ENCODE assay signal across 16 cellular contexts in genomic region chr15:71400347-71400746, GRCh38.
DNase-seq lines count a peak whose midpoint lies in the region; ATAC-seq and TF ChIP-seq lines count a peak whose summit lies in the region.
"Had no signal": no experiment of that assay in that cellular context is flagged by ENCODE, and none has a peak within 500 bp of the region (broad histone marks: within the 10 kb centered on the region; RNA-seq: fewer than 3 reads in every experiment).

No MANE protein-coding gene starts in this region.

- H3K9me3 ChIP-seq in heart left ventricle (no peaks in the 10 kb centered on the region), vagina (no peaks in the 10 kb centered on the region)
- H3K9me3 ChIP-seq: Peyer's patch had no signal

- H3K4me3 ChIP-seq in heart left ventricle: no peak overlapping the region
- H3K4me3 ChIP-seq in vagina: no peak overlapping the region
- H3K4me3 ChIP-seq: Peyer's patch had no signal

- intact Hi-C loops in heart left ventricle (cut with DNase I) (no loop called here), Right ventricle myocardium inferior (cut with DNase I) (no loop called here), left colon (cut with DNase I, micrococcal nuclease) (no loop called here), vagina (cut with DNase I) (no loop called here)

- DNase-seq in heart left ventricle: no peak
- no peak for DNase-seq in Right ventricle myocardium inferior (ENCODE audit: missing footprints)
- DNase-seq in fibroblast of gingiva (ENCODE audit: low read depth): peak; percentile 7
- no peak for DNase-seq in left colon
- no peak for DNase-seq in vagina (ENCODE audit: extremely low spot score in 2 of 2)
- no peak for DNase-seq in NCI-H1417 (lab: John Stamatoyannopoulos, UW)
- no peak for DNase-seq in Kasumi-1 (lab: John Stamatoyannopoulos, UW)
- DNase-seq: C1 segment of cervical spinal cord, DMS 273 treated with DMSO at 0.1 percent for 48 hours, HCEC 1CT, NCI-H1417 treated with DMSO at 0.1 percent for 48 hours, NCI-H2029, NCI-H2171 treated with DMSO at 0.1 percent for 48 hours, NCI-H82, Peyer's patch had no signal

- ATAC-seq in heart left ventricle (peak; percentile 39 to 49 (median 46)), Right ventricle myocardium inferior (no peak), left colon (peak; percentile 53), HG03439 (IDR thresholded peaks at IDR 0.05; ENCODE audit: unreplicated experiment) (no peak)

- no peak for TF ChIP-seq CTCF in heart left ventricle (IDR thresholded peaks at IDR 0.05)
- no peak for TF ChIP-seq CTCF in vagina (IDR thresholded peaks at IDR 0.05)

- no peaks in the 10 kb centered on the region for H3K27me3 ChIP-seq in heart left ventricle
- H3K27me3 ChIP-seq in vagina: no peaks in the 10 kb centered on the region
- H3K27me3 ChIP-seq: Peyer's patch had no signal

- H3K27ac ChIP-seq in heart left ventricle (peak overlapping the region in 8 of 12 donors; percentile 2 to 70 (median 50)), vagina (peak overlapping the region; percentile 10)
- H3K27ac ChIP-seq: Peyer's patch had no signal

- TF ChIP-seq POLR2A in heart left ventricle (IDR thresholded peaks at IDR 0.05): no peak
- TF ChIP-seq POLR2A in vagina (IDR thresholded peaks at IDR 0.05): no peak

- no peaks in the 10 kb centered on the region for H3K36me3 ChIP-seq in heart left ventricle
- H3K36me3 ChIP-seq in vagina: no peaks in the 10 kb centered on the region
- H3K36me3 ChIP-seq: Peyer's patch had no signal

- H3K4me1 ChIP-seq in heart left ventricle: peaks cover 0 to 22% (median 6%) of the 10 kb centered on the region in 12 donors
- peaks cover 18% of the 10 kb centered on the region for H3K4me1 ChIP-seq in vagina
- H3K4me1 ChIP-seq: Peyer's patch had no signal

- 29 to 38% (median 34%) methylated on average over 3 of the region's 3 CpGs for WGBS in heart left ventricle, 4 donors

Comparison
In these comparisons a context has a peak if more than half of its experiments do, and no peak if none do; other contexts are left out.
1. ATAC-seq: peak in heart left ventricle (4 of 4) and left colon (single experiment); none in Right ventricle myocardium inferior (single experiment) and HG03439 (single experiment).